Comparison of ENCODE assay signal across 8 cellular contexts in the genomic region with DNA sequence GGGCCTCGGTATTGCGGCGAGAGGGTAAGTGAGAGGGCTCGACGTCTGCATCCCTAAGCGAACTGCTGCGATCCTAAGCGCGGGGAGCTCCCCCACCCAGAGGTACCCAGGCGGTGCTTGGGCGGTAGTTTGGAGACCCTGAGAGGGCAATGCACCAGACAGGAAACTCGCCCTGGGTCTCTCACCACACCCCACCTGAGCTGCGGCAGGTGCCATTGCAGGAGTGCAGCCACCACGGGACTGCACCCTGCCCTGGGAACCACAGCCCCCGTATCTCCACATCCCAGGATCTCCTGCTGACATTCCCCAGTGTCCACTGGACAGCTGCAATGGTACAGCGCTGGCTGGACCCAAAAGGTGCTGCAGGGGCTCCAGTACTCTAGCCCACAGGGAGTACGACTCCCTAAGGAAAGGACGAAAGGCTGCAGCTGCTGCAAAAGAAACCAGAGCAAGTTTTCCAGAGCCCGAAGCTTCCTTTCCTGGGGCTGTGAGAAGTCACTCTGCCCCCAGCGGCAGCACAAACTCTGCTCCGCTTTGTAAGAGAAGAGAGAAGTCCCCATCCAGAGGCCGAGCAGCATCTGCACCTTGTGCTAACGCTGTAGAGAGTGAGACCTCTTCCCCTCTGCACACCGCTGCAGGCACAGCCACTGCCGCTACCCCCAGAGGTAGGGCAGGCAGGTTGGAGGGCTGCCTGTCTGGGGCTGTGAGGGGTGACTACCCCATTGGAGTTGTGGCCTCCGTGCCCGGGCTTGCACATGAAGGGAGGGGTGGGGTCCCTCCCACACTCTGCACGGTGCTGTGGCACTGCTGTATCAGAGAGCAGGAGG. TPM values are rescaled to one million over a fixed set of nuclear protein-coding genes. Genes with fewer than 3 reads are reported as not detected.
DNase-seq lines count a peak whose midpoint lies in the region; ATAC-seq and TF ChIP-seq lines count a peak whose summit lies in the region.

No MANE protein-coding gene starts in this region.

- TF ChIP-seq POLR2A in gastroesophageal sphincter (IDR thresholded peaks at IDR 0.05) = no peak

- H3K36me3 Mint-ChIP-seq in nephron progenitor cell (ENCODE audit: low read depth) (no peaks in the 10 kb centered on the region), type B pancreatic cell (no peaks in the 10 kb centered on the region)

- H3K4me3 Mint-ChIP-seq in nephron progenitor cell (peak overlapping the region; percentile 86), type B pancreatic cell (peak overlapping the region; percentile 88)

- H3K4me3 ChIP-seq in AG10803 (ENCODE audit: low read length) (peak overlapping the region; percentile 59), gastroesophageal sphincter (peak overlapping the region; percentile 15 to 49)

- DNase-seq in AG10803 (ENCODE audit: low read depth) (peak; percentile 62), NCI-H748 (lab: John Stamatoyannopoulos, UW; ENCODE audit: unreplicated experiment) (peak; percentile 77), nephron progenitor cell (peak; percentile 51), type B pancreatic cell (ENCODE audit: extremely low spot score, unreplicated experiment) (no peak)
- DNase-seq in activated effector memory CD4-positive, alpha-beta T cell treated with Interleukin-2 at 50 U/mL for 16 hours = peak; percentile 8

- WGBS in gastroesophageal sphincter (ENCODE audit: low coverage in 1 of 2), 2 donors = 7% methylated on average over 3 of the region's 28 CpGs; no CpG with 5 or more reads in 1 of the 2 donors

- H3K4me1 ChIP-seq in gastroesophageal sphincter = peaks cover 0 to 19% (median 10%) of the 10 kb centered on the region in 3 donors

- peak; percentile 66 for TF ChIP-seq CTCF in AG10803 (conservative IDR thresholded peaks at IDR 0.05; ENCODE audit: low read length)
- TF ChIP-seq CTCF in gastroesophageal sphincter (IDR thresholded peaks at IDR 0.05) = peak in 3 of 4 experiments; percentile 15 to 52 (median 27)
- TF ChIP-seq CTCF in nephron progenitor cell (IDR thresholded peaks at IDR 0.05) = peak; percentile 40
- TF ChIP-seq CTCF in type B pancreatic cell (conservative IDR thresholded peaks at IDR 0.05) = peak; percentile 73

- H3K4me1 Mint-ChIP-seq in nephron progenitor cell = peaks cover 14% of the 10 kb centered on the region
- H3K4me1 Mint-ChIP-seq in type B pancreatic cell (ENCODE audit: unreplicated experiment) = peaks cover 7% of the 10 kb centered on the region

- H3K27me3 ChIP-seq in gastroesophageal sphincter = peaks cover 42% of the 10 kb centered on the region

- H3K36me3 ChIP-seq in gastroesophageal sphincter = no peaks in the 10 kb centered on the region

- TF ChIP-seq EP300 in gastroesophageal sphincter (IDR thresholded peaks at IDR 0.05) = no peak

- no peak overlapping the region for H3K27ac ChIP-seq in gastroesophageal sphincter

- H3K27ac Mint-ChIP-seq in nephron progenitor cell = no peak overlapping the region
- H3K27ac Mint-ChIP-seq in type B pancreatic cell = no peak overlapping the region

- peaks cover 59% of the 10 kb centered on the region for H3K27me3 Mint-ChIP-seq in nephron progenitor cell (ENCODE audit: low read depth, poor library complexity)
- peaks cover 53% of the 10 kb centered on the region for H3K27me3 Mint-ChIP-seq in type B pancreatic cell

- peak; percentile 62 for ATAC-seq in GM18861 (IDR thresholded peaks at IDR 0.05; ENCODE audit: unreplicated experiment)
- ATAC-seq in HG03097 (IDR thresholded peaks at IDR 0.05; ENCODE audit: low FRiP score, unreplicated experiment) = peak; percentile 70
- ATAC-seq in gastroesophageal sphincter = peak; percentile 39

- no peaks in the 10 kb centered on the region for H3K9me3 ChIP-seq in gastroesophageal sphincter

- H3K9me3 Mint-ChIP-seq in nephron progenitor cell (peaks cover 8% of the 10 kb centered on the region), type B pancreatic cell (no peaks in the 10 kb centered on the region)

RNA-seq across cellular contexts. Expression of a gene that starts 31.1 kb away (rescaled TPM):
- total RNA-seq in gastroesophageal sphincter (10 to 100 TPM; 23.5 to 75.8 (median 40.6) TPM), type B pancreatic cell (ENCODE audit: low replicate concordance) (44.2 and 47.4 TPM in 2 replicates)
